8 cellular contexts compared by ENCODE assay signal in the genomic region with DNA sequence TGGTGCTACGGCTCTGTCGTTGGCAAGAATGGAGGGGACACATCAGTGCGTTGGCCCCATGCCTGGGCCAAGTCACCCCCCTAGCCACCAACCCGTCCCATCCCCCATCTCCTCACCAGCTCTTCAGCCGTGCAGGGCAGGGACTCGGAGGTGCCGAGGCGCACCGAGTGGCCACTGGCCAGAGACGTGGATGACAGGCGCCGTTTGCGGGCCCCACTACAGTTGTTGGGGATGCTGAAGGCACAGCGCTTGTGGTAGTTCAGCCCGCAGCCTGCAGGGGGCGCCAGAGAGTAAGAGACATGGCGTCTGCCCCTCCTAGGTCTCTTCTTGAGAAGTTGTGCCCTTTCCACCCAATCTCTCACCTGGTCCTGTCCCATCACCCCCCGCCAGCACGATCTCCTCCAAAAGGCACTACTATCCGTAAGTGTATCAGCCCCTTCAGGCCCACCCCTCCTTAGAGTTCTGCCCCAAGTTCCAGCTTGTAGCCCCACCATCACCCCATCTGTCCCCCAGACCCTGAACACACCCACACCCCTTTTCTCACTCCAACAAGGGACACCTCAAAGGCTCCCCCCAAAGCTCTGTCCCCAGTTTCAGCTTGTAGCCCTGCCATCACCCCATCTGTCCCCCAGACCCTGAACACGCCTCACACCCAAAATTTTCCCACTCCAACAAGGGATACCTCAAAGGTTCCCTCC. TPM values are rescaled to one million over a fixed set of nuclear protein-coding genes. Genes with fewer than 3 reads are reported as not detected.
DNase-seq lines count a peak whose midpoint lies in the region; ATAC-seq and TF ChIP-seq lines count a peak whose summit lies in the region.

No MANE protein-coding gene starts in this region.

- H3K9me3 ChIP-seq in MM.1S (replicated peaks; ENCODE audit: insufficient read depth, low read length) (no peaks in the 10 kb centered on the region), mesenchymal stem cell (ENCODE audit: control insufficient read depth, low read length) (no peaks in the 10 kb centered on the region)

- H3K79me2 ChIP-seq in MM.1S (ENCODE audit: low read length), result peaks cover 55% of the 10 kb centered on the region

- ATAC-seq in HG02938 (IDR thresholded peaks at IDR 0.05; ENCODE audit: unreplicated experiment) (no peak), HG03354 (IDR thresholded peaks at IDR 0.05; ENCODE audit: poor library complexity, severe bottlenecking, unreplicated experiment) (no peak)

- H3K18ac ChIP-seq in mesenchymal stem cell (ENCODE audit: low read depth in 1 of 2, low read length in 2 of 2), result no peak overlapping the region

- DNase-seq in G401 (ENCODE audit: low spot score) (peak; percentile 27), MM.1S (peak; percentile 66), chondrocyte (ENCODE audit: low spot score) (no peak), mesenchymal stem cell (peak; percentile 48)
- peak; percentile 93 for DNase-seq in activated CD4-positive, alpha-beta T cell treated with anti-CD3 and anti-CD28 coated beads for 48 hours
- DNase-seq in stimulated activated CD8-positive, alpha-beta memory T cell treated with anti-CD3 and anti-CD28 coated beads, Interleukin-4, amount 100 ng/mL, for 24 hours (ENCODE audit: low read depth), result peak; percentile 82

- peak overlapping the region; percentile 19 for H4K8ac ChIP-seq in mesenchymal stem cell (ENCODE audit: low read length)

- H3K27me3 ChIP-seq in MM.1S (replicated peaks; ENCODE audit: insufficient read depth, low read length) (no peaks in the 10 kb centered on the region), mesenchymal stem cell (ENCODE audit: control insufficient read depth in 1 of 2, insufficient read depth in 1 of 2, low read length in 2 of 2) (no peaks in the 10 kb centered on the region)

- no peak overlapping the region for H3K4me3 Mint-ChIP-seq in chondrocyte (ENCODE audit: unreplicated experiment)

- H4K20me1 ChIP-seq in MM.1S (ENCODE audit: insufficient read depth, low read length), result peaks cover 4% of the 10 kb centered on the region; the same call in 1 of the 2 replicates

- H2AFZ ChIP-seq in MM.1S (ENCODE audit: low read length) (no peak overlapping the region), mesenchymal stem cell (ENCODE audit: low read depth, low read length) (no peak overlapping the region)

- in situ Hi-C loops in G401 (cut with HindIII; ENCODE audit: low sequenced_read_pairs), result no loop called here

- H3K27ac Mint-ChIP-seq in chondrocyte (ENCODE audit: unreplicated experiment), result no peak overlapping the region

- peak overlapping the region; percentile 45 for H2BK15ac ChIP-seq in mesenchymal stem cell (ENCODE audit: low read depth, poor library complexity, severe bottlenecking)

- no peak overlapping the region for H3K23ac ChIP-seq in mesenchymal stem cell (ENCODE audit: low read length in 2 of 2)

- H3K36me3 ChIP-seq in MM.1S (replicated peaks; ENCODE audit: insufficient read depth, low read length) (peaks cover 31% of the 10 kb centered on the region), mesenchymal stem cell (ENCODE audit: control insufficient read depth in 1 of 2, insufficient read depth in 2 of 2, low read depth in 1 of 2, low read length in 2 of 2) (peaks cover 79 to 81% of the 10 kb centered on the region in 2 experiments)

- H3K36me3 Mint-ChIP-seq in chondrocyte (ENCODE audit: low read depth), result peaks cover 22% of the 10 kb centered on the region

- no peak overlapping the region for H2AK5ac ChIP-seq in mesenchymal stem cell (ENCODE audit: low read length, severe bottlenecking)

- H3K4ac ChIP-seq in mesenchymal stem cell (ENCODE audit: low read depth in 1 of 2, low read length in 2 of 2), result no peak overlapping the region

- H3K79me1 ChIP-seq in mesenchymal stem cell (replicated peaks; ENCODE audit: low read length, poor library complexity, severe bottlenecking), result peaks cover 24% of the 10 kb centered on the region

- no peak overlapping the region for H3K4me3 ChIP-seq in MM.1S (ENCODE audit: low read length)
- no peak overlapping the region for H3K4me3 ChIP-seq in mesenchymal stem cell (ENCODE audit: insufficient read depth in 1 of 2, low read depth in 1 of 2, low read length in 2 of 2)

- H3K9me3 Mint-ChIP-seq in chondrocyte (ENCODE audit: low read depth), result no peaks in the 10 kb centered on the region

- no peak overlapping the region for H2BK12ac ChIP-seq in mesenchymal stem cell (ENCODE audit: low read length in 2 of 2)

- no peak overlapping the region for H3K14ac ChIP-seq in mesenchymal stem cell (ENCODE audit: low read length in 2 of 2)

- H3K4me1 Mint-ChIP-seq in chondrocyte (ENCODE audit: low read depth), result no peaks in the 10 kb centered on the region

- H3K4me1 ChIP-seq in MM.1S (ENCODE audit: low read length) (no peaks in the 10 kb centered on the region), mesenchymal stem cell (ENCODE audit: control insufficient read depth, insufficient read depth, low read depth, low read length) (no peaks in the 10 kb centered on the region)

- H3K4me2 ChIP-seq in MM.1S (ENCODE audit: low read depth, low read length), result no peak overlapping the region
- no peak overlapping the region for H3K4me2 ChIP-seq in mesenchymal stem cell (ENCODE audit: low read length, poor library complexity, severe bottlenecking)

- WGBS in mesenchymal stem cell, result 59% methylated on average over 21 of the region's 21 CpGs

- no peak overlapping the region for H2BK5ac ChIP-seq in mesenchymal stem cell (ENCODE audit: low read depth, low read length, poor library complexity, severe bottlenecking)

- no peaks in the 10 kb centered on the region for H3K27me3 Mint-ChIP-seq in chondrocyte (ENCODE audit: low read depth)

- no peak overlapping the region for H3K27ac ChIP-seq in MM.1S (ENCODE audit: low read length)
- no peak overlapping the region for H3K27ac ChIP-seq in mesenchymal stem cell (ENCODE audit: low read length, poor library complexity, severe bottlenecking)

- H4K91ac ChIP-seq in mesenchymal stem cell (ENCODE audit: low read length), result no peak overlapping the region

- H2BK120ac ChIP-seq in mesenchymal stem cell (ENCODE audit: low read depth, low read length), result no peak overlapping the region

- TF ChIP-seq CTCF in MM.1S (IDR thresholded peaks at IDR 0.05; ENCODE audit: low read length), result peak; percentile 89
- peak; percentile 86 for TF ChIP-seq CTCF in chondrocyte (IDR thresholded peaks at IDR 0.05)

- H3K9ac ChIP-seq in MM.1S (ENCODE audit: low read length), result no peak overlapping the region
- H3K9ac ChIP-seq in mesenchymal stem cell (ENCODE audit: low read length), result no peak overlapping the region

- H3F3A ChIP-seq in MM.1S (ENCODE audit: insufficient read depth, low read length), result no peaks in the 10 kb centered on the region

- no peaks in the 10 kb centered on the region for H3K9me2 ChIP-seq in MM.1S (replicated peaks; ENCODE audit: insufficient read depth, low read length)

RNA-seq across cellular contexts. Expression of a gene that starts 12.4 kb away (rescaled TPM):
- total RNA-seq in G401 (2014; rRNA removed; shearing (Covaris generic)), result 14.6 and 19.9 TPM in 2 replicates
- 21.9 to 31.9 TPM (median 23.3 TPM) in 3 replicates for total RNA-seq in chondrocyte
- polyA plus RNA-seq in mesenchymal stem cell (2013, experiment 1 of 2), result 25.9 TPM
- 23.5 TPM for polyA plus RNA-seq in mesenchymal stem cell (2013, experiment 2 of 2)

RNA-seq across cellular contexts. Expression of a gene that starts 41.3 kb away (rescaled TPM):
- 19.3 and 42.4 TPM in 2 replicates for total RNA-seq in G401 (2014; rRNA removed; shearing (Covaris generic))
- 25.2 to 27.7 TPM (median 26.6 TPM) in 3 replicates for total RNA-seq in chondrocyte
- polyA plus RNA-seq in mesenchymal stem cell (2013, experiment 1 of 2), result 24.9 TPM
- polyA plus RNA-seq in mesenchymal stem cell (2013, experiment 2 of 2), result 24.4 TPM

RNA-seq across cellular contexts. Expression of a gene that starts 41.7 kb away (rescaled TPM):
- 118 and 134 TPM in 2 replicates for total RNA-seq in G401 (2014; rRNA removed; shearing (Covaris generic))
- total RNA-seq in chondrocyte, result 69.8 to 77.3 TPM (median 76.7 TPM) in 3 replicates
- polyA plus RNA-seq in mesenchymal stem cell (2013, experiment 1 of 2), result 56.4 TPM
- 56.1 TPM for polyA plus RNA-seq in mesenchymal stem cell (2013, experiment 2 of 2)

RNA-seq across cellular contexts. Expression of a gene that starts 43.5 kb away (rescaled TPM):
- total RNA-seq in G401 (2014; rRNA removed; shearing (Covaris generic)), result 12.0 and 16.3 TPM in 2 replicates
- total RNA-seq in chondrocyte, result 17.1 to 18.7 TPM (median 18.5 TPM) in 3 replicates
- polyA plus RNA-seq in mesenchymal stem cell (2013, experiment 1 of 2), result 25.9 TPM
- 26.2 TPM for polyA plus RNA-seq in mesenchymal stem cell (2013, experiment 2 of 2)
